Comparison of ENCODE assay signal across 11 cellular contexts in genomic region chr11:46351606-46352005, GRCh38. TPM values are rescaled to one million over a fixed set of nuclear protein-coding genes. Genes with fewer than 3 reads are reported as not detected.
DNase-seq lines count a peak whose midpoint lies in the region; ATAC-seq and TF ChIP-seq lines count a peak whose summit lies in the region.
"Had no signal": no experiment of that assay in that cellular context is flagged by ENCODE, and none has a peak within 500 bp of the region (broad histone marks: within the 10 kb centered on the region; RNA-seq: fewer than 3 reads in every experiment).

No MANE protein-coding gene starts in this region.

- H3K36me3 ChIP-seq in A673 (ENCODE audit: insufficient read depth, low read length, poor library complexity, severe bottlenecking), result peaks cover 9% of the 10 kb centered on the region
- H3K36me3 ChIP-seq in KOPT-K1 (ENCODE audit: insufficient read depth, low read length), result peaks cover 28% of the 10 kb centered on the region
- H3K36me3 ChIP-seq in SJCRH30, result no peaks in the 10 kb centered on the region
- H3K36me3 ChIP-seq in endodermal cell (ENCODE audit: control insufficient read depth, insufficient read depth, low read length), result no peaks in the 10 kb centered on the region
- H3K36me3 ChIP-seq: Peyer's patch had no signal

- no peak for ATAC-seq in natural killer cell treated with Interleukin-12 subunit alpha and Interleukin-12 subunit beta and Interleukin-15 and Interleukin-18, amount 100 ng/mL, for 72 hours
- ATAC-seq in HG03342 (IDR thresholded peaks at IDR 0.05; ENCODE audit: unreplicated experiment) (no peak), HG02885 (IDR thresholded peaks at IDR 0.05; ENCODE audit: poor library complexity, unreplicated experiment) (no peak)

- H3K27me3 ChIP-seq in A673 (replicated peaks; ENCODE audit: insufficient read depth, low read depth, low read length, poor library complexity) (no peaks in the 10 kb centered on the region), SJCRH30 (no peaks in the 10 kb centered on the region), endodermal cell (ENCODE audit: control insufficient read depth, insufficient read depth, low read length, poor library complexity, severe bottlenecking) (peaks cover 4% of the 10 kb centered on the region)
- H3K27me3 ChIP-seq: Peyer's patch had no signal

- CTCF ChIA-PET in A673 (lab: Charles Lee) (interaction anchor here (0.6 to 2.8 kb wide), 13 partner anchors 8 to 213 kb away, joined by 3 to 27 read pairs (median 6); partner anchors contain the start of gene CHRM4), MCF 10A (lab: Yijun Ruan, JAX) (interaction anchor here (0.6 to 3.0 kb wide), 11 partner anchors 10 to 204 kb away, joined by 3 to 23 read pairs (median 4); no protein-coding TSS in a partner anchor)

- H3K9me3 ChIP-seq in A673 (ENCODE audit: low read depth, low read length, poor library complexity, severe bottlenecking), result no peaks in the 10 kb centered on the region
- H3K9me3 ChIP-seq in KOPT-K1 (ENCODE audit: insufficient read depth, low read length, poor library complexity, severe bottlenecking), result no peaks in the 10 kb centered on the region
- H3K9me3 ChIP-seq in SJCRH30 (replicated peaks), result no peaks in the 10 kb centered on the region
- no peaks in the 10 kb centered on the region for H3K9me3 ChIP-seq in endodermal cell (ENCODE audit: control insufficient read depth, low read length)
- H3K9me3 ChIP-seq: Peyer's patch had no signal

- no peak overlapping the region for H3K4me3 ChIP-seq in A673 (ENCODE audit: low read depth, low read length, poor library complexity, severe bottlenecking)
- H3K4me3 ChIP-seq in SJCRH30, result no peak overlapping the region
- H3K4me3 ChIP-seq in endodermal cell (ENCODE audit: low read length), result no peak overlapping the region

- POLR2A ChIA-PET in A673 (lab: Charles Lee; ENCODE audit: low non-redundant PET), result interaction anchor here (1.0 kb wide), 1 partner anchor 9 kb away, joined by 3 read pairs; no protein-coding TSS in a partner anchor
- POLR2A ChIA-PET in MCF 10A (lab: Yijun Ruan, JAX), result interaction anchor here (1.2 kb wide), 1 partner anchor 108 kb away, joined by 3 read pairs; no protein-coding TSS in a partner anchor

- H3K4me3 Mint-ChIP-seq in MCF 10A (ENCODE audit: unreplicated experiment), result peak overlapping the region; percentile 62
- H3K4me3 Mint-ChIP-seq in natural killer cell treated with Interleukin-12 subunit alpha and Interleukin-12 subunit beta and Interleukin-15 and Interleukin-18, amount 100 ng/mL, for 72 hours, result peak overlapping the region; percentile 72
- no peak overlapping the region for H3K4me3 Mint-ChIP-seq in endodermal cell

- intact Hi-C loops in A673 (cut with micrococcal nuclease; ENCODE audit: unreplicated experiment) (no loop called here), MCF 10A (cut with micrococcal nuclease) (no loop called here)

- H3K27ac Mint-ChIP-seq in MCF 10A (ENCODE audit: low read depth, unreplicated experiment) (peak overlapping the region; percentile 82), endodermal cell (no peak overlapping the region)
- peak overlapping the region; percentile 64 to 86 for H3K27ac Mint-ChIP-seq in natural killer cell treated with Interleukin-12 subunit alpha and Interleukin-12 subunit beta and Interleukin-15 and Interleukin-18, amount 100 ng/mL, for 72 hours

- peaks cover 6% of the 10 kb centered on the region for H3K36me3 Mint-ChIP-seq in MCF 10A (ENCODE audit: insufficient read depth, unreplicated experiment)
- no peaks in the 10 kb centered on the region for H3K36me3 Mint-ChIP-seq in natural killer cell treated with Interleukin-12 subunit alpha and Interleukin-12 subunit beta and Interleukin-15 and Interleukin-18, amount 100 ng/mL, for 72 hours
- peaks cover 4% of the 10 kb centered on the region for H3K36me3 Mint-ChIP-seq in endodermal cell (ENCODE audit: low read depth)

- H3K27me3 Mint-ChIP-seq in MCF 10A (ENCODE audit: insufficient read depth, unreplicated experiment), result no peaks in the 10 kb centered on the region
- H3K27me3 Mint-ChIP-seq in natural killer cell treated with Interleukin-12 subunit alpha and Interleukin-12 subunit beta and Interleukin-15 and Interleukin-18, amount 100 ng/mL, for 72 hours, result no peaks in the 10 kb centered on the region
- peaks cover 4% of the 10 kb centered on the region for H3K27me3 Mint-ChIP-seq in endodermal cell (ENCODE audit: insufficient read depth)

- H3K9me3 Mint-ChIP-seq in MCF 10A (ENCODE audit: unreplicated experiment) (no peaks in the 10 kb centered on the region), endodermal cell (no peaks in the 10 kb centered on the region)
- H3K9me3 Mint-ChIP-seq in natural killer cell treated with Interleukin-12 subunit alpha and Interleukin-12 subunit beta and Interleukin-15 and Interleukin-18, amount 100 ng/mL, for 72 hours, result no peaks in the 10 kb centered on the region

- TF ChIP-seq CTCF in A673 (conservative IDR thresholded peaks at IDR 0.05; ENCODE audit: low read depth, low read length) (no peak), MCF 10A (IDR thresholded peaks at IDR 0.05; ENCODE audit: unreplicated experiment) (no peak), endodermal cell (conservative IDR thresholded peaks at IDR 0.05) (no peak)

- peak overlapping the region; percentile 45 for H3K27ac ChIP-seq in A673 (ENCODE audit: low read depth, low read length, poor library complexity, severe bottlenecking)
- peak overlapping the region; percentile 52 for H3K27ac ChIP-seq in KOPT-K1 (ENCODE audit: low read depth, low read length, poor library complexity, severe bottlenecking)
- no peak overlapping the region for H3K27ac ChIP-seq in SJCRH30
- no peak overlapping the region for H3K27ac ChIP-seq in endodermal cell (ENCODE audit: low read depth, low read length)
- H3K27ac ChIP-seq: C4-2B had no signal

- WGBS in endodermal cell (ENCODE audit: insufficient coverage in 1 of 2, insufficient read length in 1 of 2), 2 experiments, result 85% methylated on average over 4 to 5 of the region's 5 CpGs

- peaks cover 60% of the 10 kb centered on the region for H3K4me1 ChIP-seq in A673 (ENCODE audit: insufficient read depth, low read length, poor library complexity, severe bottlenecking)
- H3K4me1 ChIP-seq in SJCRH30, result peaks cover 4% of the 10 kb centered on the region
- peaks cover 10% of the 10 kb centered on the region for H3K4me1 ChIP-seq in endodermal cell (ENCODE audit: control insufficient read depth, insufficient read depth, low read length)

- BruUV-seq in A673 (replicated peaks; lab: Mats Ljungman, UMichigan) (no TSS peak), MCF 10A (replicated peaks; lab: Mats Ljungman, UMichigan) (no TSS peak)

- H3K9ac ChIP-seq in endodermal cell (ENCODE audit: extremely low read depth, low read length, poor library complexity, severe bottlenecking), result no peak overlapping the region

- H3K4me1 Mint-ChIP-seq in MCF 10A (ENCODE audit: insufficient read depth, unreplicated experiment) (peaks cover 19% of the 10 kb centered on the region), endodermal cell (peaks cover 43% of the 10 kb centered on the region)
- H3K4me1 Mint-ChIP-seq in natural killer cell treated with Interleukin-12 subunit alpha and Interleukin-12 subunit beta and Interleukin-15 and Interleukin-18, amount 100 ng/mL, for 72 hours (ENCODE audit: low read depth in 2 of 2), result peaks cover 56 to 60% of the 10 kb centered on the region in 2 donors

- DNase-seq in A673 (ENCODE audit: low spot score) (no peak), MCF 10A (ENCODE audit: unreplicated experiment) (no peak), SJCRH30 (no peak), endodermal cell (no peak)
- DNase-seq in natural killer cell treated with Interleukin-12 subunit alpha and Interleukin-12 subunit beta and Interleukin-15 and Interleukin-18, amount 100 ng/mL, for 72 hours (ENCODE audit: low spot score), result no peak
- DNase-seq: NCI-H2107 had no signal

RNA-seq across cellular contexts. Expression of gene DGKZ, which starts 4.3 kb away (rescaled TPM):
- total RNA-seq in A673 (2021) (139 and 145 TPM in 2 replicates), MCF 10A (2022) (52.8 and 57.9 TPM in 2 replicates), endodermal cell (10 to 100 TPM; 49.6 to 57.3 TPM)
- total RNA-seq in natural killer cell treated with Interleukin-12 subunit alpha and Interleukin-12 subunit beta and Interleukin-15 and Interleukin-18, amount 100 ng/mL, for 72 hours, result 100 to 1,000 TPM; 104 to 207 TPM
- 34.2 and 42.1 TPM in 2 replicates for total RNA-seq in SJCRH30 (2014; rRNA removed; shearing (Covaris generic))
- 40.7 TPM for polyA plus RNA-seq in endodermal cell (2013, experiment 1 of 2)
- polyA plus RNA-seq in endodermal cell (2013, experiment 2 of 2), result 38.7 TPM

RNA-seq across cellular contexts. Expression of gene MDK, which starts 29.9 kb away (rescaled TPM):
- total RNA-seq in A673 (2021) (252 and 397 TPM in 2 replicates), MCF 10A (2022) (0.49 and 1.8 TPM in 2 replicates), endodermal cell (1,000 to 10,000 TPM in 1 of 2 donors, 100 to 1,000 TPM in 1; 644 to 1,502 TPM)
- total RNA-seq in natural killer cell treated with Interleukin-12 subunit alpha and Interleukin-12 subunit beta and Interleukin-15 and Interleukin-18, amount 100 ng/mL, for 72 hours, result 1 to 10 TPM; 1.4 to 4.0 TPM
- 122 and 142 TPM in 2 replicates for total RNA-seq in SJCRH30 (2014; rRNA removed; shearing (Covaris generic))
- 1,103 TPM for polyA plus RNA-seq in endodermal cell (2013, experiment 1 of 2)
- polyA plus RNA-seq in endodermal cell (2013, experiment 2 of 2), result 1,014 TPM

RNA-seq across cellular contexts. Expression of gene CHRM4, which starts 40.0 kb away (rescaled TPM):
- 0.68 TPM in 1 of 2 replicates, not detected in the other for total RNA-seq in A673 (2021)
- not detected in 2 replicates for total RNA-seq in MCF 10A (2022)
- under 1 TPM; 0.75 to 0.81 TPM for total RNA-seq in natural killer cell treated with Interleukin-12 subunit alpha and Interleukin-12 subunit beta and Interleukin-15 and Interleukin-18, amount 100 ng/mL, for 72 hours
- 0.81 and 0.97 TPM in 2 replicates for total RNA-seq in SJCRH30 (2014; rRNA removed; shearing (Covaris generic))
- total RNA-seq in endodermal cell, result under 1 TPM in 1 of 2 donors, not detected in 1; 0.46 TPM
- polyA plus RNA-seq in endodermal cell (2013, experiment 1 of 2), result 0.28 TPM
- polyA plus RNA-seq in endodermal cell (2013, experiment 2 of 2), result 0.25 TPM

Comparison
In these comparisons a context has a peak if more than half of its experiments do, and no peak if none do; other contexts are left out.
1. H3K27ac ChIP-seq: peak in A673 (single experiment) and KOPT-K1 (single experiment); none in SJCRH30 (single experiment) and endodermal cell (single experiment).
2. RNA of gene MDK, which starts 29.9 kb away (total RNA-seq): 644 to 1,502 TPM in endodermal cell, 252 to 397 TPM in A673 and 122 to 142 TPM in SJCRH30; 1.4 to 4.0 TPM in natural killer cell treated with Interleukin-12 subunit alpha and Interleukin-12 subunit beta and Interleukin-15 and Interleukin-18, amount 100 ng/mL, for 72 hours and 0.49 to 1.8 TPM in MCF 10A; every median in the first group is over 10 times any median in the second.